In genomic region chr4:15533817-15534216, GRCh38 we compare ENCODE assay signal across 24 cellular contexts.
"Had no signal": no experiment of that assay in that cellular context is flagged by ENCODE, and none has a peak within 500 bp of the region (broad histone marks: within the 10 kb centered on the region; RNA-seq: fewer than 3 reads in every experiment).

No MANE protein-coding gene starts in this region.

- H3K36me3 ChIP-seq: colonic mucosa, gastrocnemius medialis had no signal

- ATAC-seq: effector memory CD8-positive, alpha-beta T cell; esophagus mucosa; gastrocnemius medialis; heart right ventricle; left cardiac atrium; left lung; left ventricle myocardium superior; lower lobe of right lung; naive thymus-derived CD4-positive, alpha-beta T cell had no signal

- H3K4me1 ChIP-seq: colonic mucosa, esophagus squamous epithelium, left lung, lower lobe of right lung had no signal

- H3K4me3 ChIP-seq: colonic mucosa, esophagus squamous epithelium, gastrocnemius medialis, heart right ventricle, left lung, lower lobe of right lung had no signal

- H3K27me3 ChIP-seq: colonic mucosa, esophagus squamous epithelium, gastrocnemius medialis, heart right ventricle, left lung had no signal

- H3K9me3 Mint-ChIP-seq: dendritic cell treated with granulocyte-macrophage colony-stimulating factor and Interleukin-4, amounts not matched to agents 40 ng/mL and 50 ng/mL, for 4 days; effector memory CD8-positive, alpha-beta T cell; naive thymus-derived CD4-positive, alpha-beta T cell had no signal

- H3K4me3 Mint-ChIP-seq: dendritic cell treated with granulocyte-macrophage colony-stimulating factor and Interleukin-4, amounts not matched to agents 40 ng/mL and 50 ng/mL, for 4 days; effector memory CD8-positive, alpha-beta T cell; naive thymus-derived CD4-positive, alpha-beta T cell had no signal

- FAIRE-seq: endothelial cell of umbilical vein, islet of Langerhans, keratinocyte had no signal

- H3K9me3 ChIP-seq: colonic mucosa, esophagus squamous epithelium, gastrocnemius medialis, heart right ventricle, left lung, lower lobe of right lung had no signal

- H3K27me3 Mint-ChIP-seq: dendritic cell treated with granulocyte-macrophage colony-stimulating factor and Interleukin-4, amounts not matched to agents 40 ng/mL and 50 ng/mL, for 4 days; effector memory CD8-positive, alpha-beta T cell; naive thymus-derived CD4-positive, alpha-beta T cell had no signal

- H3K27ac Mint-ChIP-seq: dendritic cell treated with granulocyte-macrophage colony-stimulating factor and Interleukin-4, amounts not matched to agents 40 ng/mL and 50 ng/mL, for 4 days; effector memory CD8-positive, alpha-beta T cell; naive thymus-derived CD4-positive, alpha-beta T cell had no signal

- DNase-seq: colonic mucosa; cortex of kidney; effector CD8-positive, alpha-beta T cell; effector memory CD8-positive, alpha-beta T cell; esophagus squamous epithelium; foreskin fibroblast; foreskin melanocyte; gastrocnemius medialis; glutamatergic neuron; head of caudate nucleus; heart right ventricle; hippocampal formation; left cardiac atrium; left lung; left ventricle myocardium superior; lower lobe of right lung; mesenchymal stem cell; midbrain; naive thymus-derived CD4-positive, alpha-beta T cell had no signal

- H3K27ac ChIP-seq: colonic mucosa, esophagus squamous epithelium, gastrocnemius medialis, heart right ventricle, left lung, lower lobe of right lung had no signal
